ENCODE assay signal across 8 cellular contexts in genomic region chr17:1713160-1713877, GRCh38. TPM values are rescaled to one million over a fixed set of nuclear protein-coding genes. Genes with fewer than 3 reads are reported as not detected.
DNase-seq lines count a peak whose midpoint lies in the region; ATAC-seq, FAIRE-seq and TF ChIP-seq lines count a peak whose summit lies in the region.
"Had no signal": no experiment of that assay in that cellular context is flagged by ENCODE, and none has a peak within 500 bp of the region (broad histone marks: within the 10 kb centered on the region; RNA-seq: fewer than 3 reads in every experiment).

No MANE protein-coding gene starts in this region.

- H3K18ac ChIP-seq in IMR-90 (ENCODE audit: low read depth, low read length) (peak overlapping the region; percentile 67; the same call in 1 of the 2 replicates), H1 (ENCODE audit: extremely low read depth, low read length) (no peak overlapping the region; the same call in 1 of the 2 replicates)

- no peak for ATAC-seq in IMR-90 (ENCODE audit: low read depth)
- no peak for ATAC-seq in omental fat pad (ENCODE audit: low FRiP score)
- ATAC-seq: activated CD8-positive, alpha-beta T cell treated with anti-CD3 and anti-CD28 coated beads, Interleukin-2, amount 10 ng/mL, durations not matched to agents 7 days and 5 days had no signal

- POLR2A ChIA-PET in IMR-90 (lab: Charles Lee; ENCODE audit: unreplicated experiment): no interaction called here
- POLR2A ChIA-PET in H1 (lab: Charles Lee; ENCODE audit: partially characterized antibody): interaction anchor here (0.7 to 1.3 kb wide), 7 partner anchors 9 to 148 kb away, joined by 3 to 6 read pairs (median 3); no protein-coding TSS in a partner anchor

- TF ChIP-seq RAD21 in IMR-90 (IDR thresholded peaks at IDR 0.05; ENCODE audit: low read length): no peak
- no peak for TF ChIP-seq RAD21 in H1 (IDR thresholded peaks at IDR 0.05 in 1 of 2, conservative IDR thresholded peaks at IDR 0.05 in 1 of 2; ENCODE audit: low read depth in 2 of 2, low read length in 2 of 2)

- 60% methylated on average over 1 of the region's 10 CpGs; no CpG with 5 or more reads in 1 of the 2 experiments for WGBS in IMR-90 (ENCODE audit: extremely low coverage in 2 of 2, insufficient read length in 1 of 2), 2 experiments
- WGBS in H1 (ENCODE audit: extremely low coverage in 1 of 2, insufficient coverage in 1 of 2, insufficient read length in 1 of 2, insufficient replicate concordance in 2 of 2, low coverage in 1 of 2, low lambda C conversion rate in 2 of 2, missing lambda C conversion rate in 1 of 2), 2 experiments: 68% methylated on average over 10 of the region's 10 CpGs; no CpG with 5 or more reads in 1 of the 2 experiments

- H4K20me1 ChIP-seq in IMR-90 (ENCODE audit: insufficient read depth, low read length) (peaks cover 54% of the 10 kb centered on the region), H1 (replicated peaks in 1 of 2; ENCODE audit: control insufficient read depth in 1 of 2, insufficient read depth in 2 of 2, low read length in 2 of 2) (peaks cover 0 to 7% of the 10 kb centered on the region in 2 experiments)

- DNase-seq in IMR-90 (no peak), H1 (ENCODE audit: low read depth in 1 of 2, low spot score in 2 of 2) (no peak), retinal pigment epithelial cell (ENCODE audit: low read depth) (no peak), GM19238 (ENCODE audit: insufficient read length, low spot score) (no peak), omental fat pad (ENCODE audit: low spot score) (no peak)
- no peak for DNase-seq in stimulated activated CD4-positive, alpha-beta T cell treated with anti-CD3 and anti-CD28 coated beads, Interleukin-4, amount 100 ng/mL, for 4 hours
- DNase-seq: activated CD8-positive, alpha-beta T cell treated with anti-CD3 and anti-CD28 coated beads, Interleukin-2, amount 10 ng/mL, durations not matched to agents 7 days and 5 days; NCI-H2029 treated with DMSO at 0.1 percent for 48 hours had no signal

- intact Hi-C loops in IMR-90 (cut with micrococcal nuclease): no loop called here

- H2BK12ac ChIP-seq in H1 (ENCODE audit: low read depth, low read length): peak overlapping the region; percentile 83; the same call in 1 of the 2 replicates

- H3K14ac ChIP-seq in IMR-90 (replicated peaks; ENCODE audit: low read depth, low read length) (peak overlapping the region; percentile 98; the same call in 1 of the 2 replicates), H1 (ENCODE audit: insufficient read length) (no peak overlapping the region)

- H4K8ac ChIP-seq in IMR-90 (ENCODE audit: low read depth in 2 of 2, low read length in 2 of 2) (peak overlapping the region; percentile 26 to 73; a peak in 2 of 4 replicates), H1 (ENCODE audit: extremely low read depth, insufficient read depth, low read length) (no peak overlapping the region)

- H3K4ac ChIP-seq in IMR-90 (ENCODE audit: low read depth, low read length): peak overlapping the region; percentile 94
- H3K4ac ChIP-seq in H1 (replicated peaks; ENCODE audit: insufficient read length, low read depth, low read length): no peak overlapping the region

- no peaks in the 10 kb centered on the region for H3K9me3 ChIP-seq in IMR-90 (ENCODE audit: control insufficient read depth, insufficient read depth, low read length)
- H3K9me3 ChIP-seq in H1 (ENCODE audit: insufficient read depth in 2 of 2, low read depth in 1 of 2, low read length in 1 of 2): no peaks in the 10 kb centered on the region

- H2BK120ac ChIP-seq in IMR-90 (ENCODE audit: low read depth, low read length): peak overlapping the region; percentile 67; the same call in 1 of the 2 replicates
- no peak overlapping the region for H2BK120ac ChIP-seq in H1 (replicated peaks; ENCODE audit: low read depth, low read length)

- H3K56ac ChIP-seq in IMR-90 (ENCODE audit: extremely low read depth, insufficient read depth, low read length) (peak overlapping the region; percentile 96), H1 (replicated peaks; ENCODE audit: insufficient read length, low read depth, low read length) (no peak overlapping the region)

- H3K27me3 ChIP-seq in IMR-90 (ENCODE audit: control insufficient read depth, insufficient read depth, low read length) (no peaks in the 10 kb centered on the region), H1 (replicated peaks in 1 of 4; ENCODE audit: control insufficient read depth in 3 of 4, extremely low read depth in 1 of 4, insufficient read depth in 3 of 4, low read length in 3 of 4) (peaks cover 0 to 2% (median 0%) of the 10 kb centered on the region in 4 experiments; a peak in 2 of 7 replicates)

- FAIRE-seq in H1 (lab: Jason Lieb, UNC): no peak

- H3K9me1 ChIP-seq in IMR-90 (ENCODE audit: insufficient read depth, low read length): peaks cover 12% of the 10 kb centered on the region

- H2BK5ac ChIP-seq in IMR-90 (ENCODE audit: low read depth, low read length, poor library complexity, severe bottlenecking) (peak overlapping the region; percentile 89), H1 (ENCODE audit: low read depth, low read length) (0 out of 2 replicates have a peak overlapping the region, but pooled peaks have one; percentile 15)

- H3K4me2 ChIP-seq in IMR-90 (ENCODE audit: low read depth, low read length) (peak overlapping the region; percentile 86), H1 (ENCODE audit: insufficient read depth in 1 of 2, low read depth in 2 of 2, low read length in 2 of 2) (peak overlapping the region; percentile 68 to 92; a peak in 2 of 4 replicates)

- peak overlapping the region; percentile 32 for H2AK9ac ChIP-seq in IMR-90 (replicated peaks; ENCODE audit: low read depth, low read length, poor library complexity)

- H3K4me1 ChIP-seq in IMR-90 (ENCODE audit: control insufficient read depth, insufficient read depth, low read length): peaks cover 28% of the 10 kb centered on the region
- H3K4me1 ChIP-seq in H1 (replicated peaks in 1 of 4; ENCODE audit: control insufficient read depth in 3 of 4, insufficient read depth in 4 of 4, low read length in 3 of 4): peaks cover 0 to 19% (median 18%) of the 10 kb centered on the region in 4 experiments; a peak in 6 of 7 replicates

- CTCF ChIA-PET in IMR-90 (lab: Yijun Ruan, JAX) (interaction anchor here (0.9 to 1.4 kb wide), 2 partner anchors 44 to 71 kb away, joined by 5 read pairs; no protein-coding TSS in a partner anchor), H1 (lab: Charles Lee; ENCODE audit: partially characterized antibody) (interaction anchor here (0.6 to 3.4 kb wide), 28 partner anchors 8 to 197 kb away, joined by 3 to 36 read pairs (median 4); partner anchors contain the start of genes PRPF8, SERPINF1, SERPINF2 and WDR81)

- peak overlapping the region; percentile 56 for H3K4me3 ChIP-seq in IMR-90 (ENCODE audit: insufficient read depth, low read depth, low read length)
- peak overlapping the region in 1 of 4 experiments; percentile 83; a peak in 1 of 8 replicates for H3K4me3 ChIP-seq in H1 (ENCODE audit: extremely low read depth in 1 of 4, insufficient read depth in 2 of 4, low read depth in 3 of 4, low read length in 4 of 4)
- H3K4me3 ChIP-seq in retinal pigment epithelial cell (ENCODE audit: low read length): peak overlapping the region; percentile 87

- H3K36me3 ChIP-seq in IMR-90 (ENCODE audit: control insufficient read depth, insufficient read depth, low read length) (peaks cover 32% of the 10 kb centered on the region), H1 (ENCODE audit: control insufficient read depth in 2 of 4, insufficient read depth in 4 of 4, low read length in 3 of 4) (no peaks in the 10 kb centered on the region)

- peaks cover 26% of the 10 kb centered on the region for H3K23me2 ChIP-seq in H1 (ENCODE audit: low read depth, low read length)

- H2AFZ ChIP-seq in IMR-90 (replicated peaks; ENCODE audit: low read length, poor library complexity) (no peak overlapping the region), H1 (ENCODE audit: low read length) (no peak overlapping the region)

- H4K5ac ChIP-seq in IMR-90 (ENCODE audit: low read depth, low read length): peak overlapping the region; percentile 5; the same call in 1 of the 2 replicates
- no peak overlapping the region for H4K5ac ChIP-seq in H1 (ENCODE audit: insufficient read length, low read depth, low read length)

- dilution Hi-C loops in IMR-90 (cut with HindIII; ENCODE audit: low sequenced_read_pairs, unreplicated experiment): no loop called here

- H2AK5ac ChIP-seq in IMR-90 (ENCODE audit: low read depth, low read length) (peak overlapping the region; percentile 75), H1 (ENCODE audit: low read depth, low read length) (no peak overlapping the region)

- H3K9ac ChIP-seq in IMR-90 (ENCODE audit: low read depth, low read length): peak overlapping the region; percentile 94
- no peak overlapping the region; a peak in 1 of 7 replicates for H3K9ac ChIP-seq in H1 (replicated peaks in 1 of 4; ENCODE audit: extremely low read depth in 1 of 4, low read depth in 3 of 4, low read length in 3 of 4)

- H3K79me2 ChIP-seq in H1 (ENCODE audit: control insufficient read depth in 1 of 2, insufficient read depth in 2 of 2, low read length in 2 of 2): no peaks in the 10 kb centered on the region

- TF ChIP-seq EP300 in H1 (IDR thresholded peaks at IDR 0.05; ENCODE audit: borderline replicate concordance in 1 of 2, low read depth in 2 of 2, low read length in 2 of 2): no peak

- H3K79me1 ChIP-seq in IMR-90 (ENCODE audit: low read depth in 1 of 2, low read length in 2 of 2) (peaks cover 0 to 61% of the 10 kb centered on the region in 2 experiments; a peak in 2 of 4 replicates), H1 (ENCODE audit: low read depth, low read length) (peaks cover 7% of the 10 kb centered on the region; the same call in 1 of the 2 replicates)

- H2BK15ac ChIP-seq in IMR-90 (ENCODE audit: low read depth, low read length): peak overlapping the region; percentile 15; the same call in 1 of the 3 replicates
- no peak overlapping the region for H2BK15ac ChIP-seq in H1 (ENCODE audit: low read length)

- H3K23ac ChIP-seq in IMR-90 (ENCODE audit: low read depth, low read length) (peak overlapping the region; percentile 85), H1 (ENCODE audit: insufficient read length) (no peak overlapping the region)

- peak overlapping the region; percentile 97 for H3K27ac ChIP-seq in IMR-90 (ENCODE audit: insufficient read depth, low read length)
- no peak overlapping the region for H3K27ac ChIP-seq in H1 (ENCODE audit: low read depth, low read length)

- TF ChIP-seq POLR2A in IMR-90 (IDR thresholded peaks at IDR 0.05; ENCODE audit: low read depth, low read length) (no peak), H1 (IDR thresholded peaks at IDR 0.05; ENCODE audit: control extremely low read depth in 1 of 2, low read depth in 2 of 2, low read length in 2 of 2) (no peak)

- H4K91ac ChIP-seq in IMR-90 (ENCODE audit: insufficient read depth, low read depth, low read length): peak overlapping the region; percentile 84
- no peak overlapping the region for H4K91ac ChIP-seq in H1 (replicated peaks; ENCODE audit: insufficient read length, low read length)

- in situ Hi-C loops in IMR-90 (cut with MboI; ENCODE audit: low sequenced_read_pairs): loop anchor here (25.0 kb wide), 1 partner anchor 324 kb away; the partner anchor contains the start of genes DPH1, OVCA2 and RTN4RL1

- BruUV-seq in IMR-90 (replicated peaks; lab: Mats Ljungman, UMichigan): TSS peak; percentile 46

- no peak overlapping the region for H2BK20ac ChIP-seq in IMR-90 (ENCODE audit: low read depth, low read length)
- H2BK20ac ChIP-seq in H1 (ENCODE audit: low read length): no peak overlapping the region

- TF ChIP-seq CTCF in IMR-90 (conservative IDR thresholded peaks at IDR 0.05; ENCODE audit: low read depth, low read length) (no peak), H1 (IDR thresholded peaks at IDR 0.05; ENCODE audit: control extremely low read depth in 1 of 3, insufficient read depth in 1 of 3, low read depth in 1 of 3, low read length in 3 of 3) (no peak), retinal pigment epithelial cell (conservative IDR thresholded peaks at IDR 0.05; ENCODE audit: low read depth, low read length) (no peak), omental fat pad (IDR thresholded peaks at IDR 0.05) (no peak)

RNA-seq across cellular contexts. Expression of gene TLCD2, which starts 3.1 kb away (rescaled TPM):
- 0.72 and 0.83 TPM in 2 replicates for total RNA-seq in IMR-90 (2012; rRNA removed)
- 0.67 and 1.2 TPM in 2 replicates for polyA plus RNA-seq in IMR-90 (2012; rRNA removed)
- 0.49 and 0.75 TPM in 2 replicates for polyA plus RNA-seq in IMR-90 (2012; cell fraction: cytosol; rRNA removed)
- polyA plus RNA-seq in IMR-90 (2012; cell fraction: nucleus; rRNA removed; ENCODE audit: low replicate concordance): 0.75 and 2.1 TPM in 2 replicates
- 1.3 and 1.4 TPM in 2 replicates for total RNA-seq in H1 (2021; fragmentation: NEBNext Ultra II Directional; extraction: Animal tissue kit (Norgen Biotek cat#: 25700))
- 0.47 and 0.69 TPM in 2 replicates for polyA plus RNA-seq in H1 (2011; rRNA removed)
- polyA plus RNA-seq in H1 (2011; cell fraction: cytosol; rRNA removed): 0.83 TPM
- 2.2 TPM for polyA plus RNA-seq in H1 (2011; cell fraction: nucleus; rRNA removed)
- polyA plus RNA-seq in H1 (2012, experiment 1 of 2): 1.4 to 1.9 TPM (median 1.5 TPM) in 4 replicates
- polyA plus RNA-seq in H1 (2012, experiment 2 of 2): 0.58 TPM
- polyA plus RNA-seq in H1 (2013, experiment 1 of 2): 1.9 TPM
- 1.6 TPM for polyA plus RNA-seq in H1 (2013, experiment 2 of 2)
- 0.85 and 1.0 TPM in 2 replicates for polyA minus RNA-seq in H1 (2011; rRNA and poly(A)+ RNA removed)
- polyA minus RNA-seq in H1 (2011; cell fraction: cytosol; rRNA and poly(A)+ RNA removed): 0.66 TPM
- polyA minus RNA-seq in H1 (2011; cell fraction: nucleus; rRNA and poly(A)+ RNA removed): 2.1 TPM
- 10 to 100 TPM in 3 of 4 donors, 1 to 10 TPM in 1; 7.1 to 16.5 (median 11.4) TPM for total RNA-seq in omental fat pad

RNA-seq across cellular contexts. Expression of gene WDR81, which starts 11.2 kb away (rescaled TPM):
- total RNA-seq in IMR-90 (2012; rRNA removed) (3.0 and 3.9 TPM in 2 replicates), omental fat pad (10 to 100 TPM; 39.2 to 71.1 (median 49.8) TPM)
- polyA plus RNA-seq in IMR-90 (2012; rRNA removed) (8.4 and 10.4 TPM in 2 replicates), H1 (2011; rRNA removed) (9.1 and 12.9 TPM in 2 replicates)
- polyA plus RNA-seq in IMR-90 (2012; cell fraction: cytosol; rRNA removed): 4.5 and 7.7 TPM in 2 replicates
- polyA plus RNA-seq in IMR-90 (2012; cell fraction: nucleus; rRNA removed; ENCODE audit: low replicate concordance): 21.3 and 52.6 TPM in 2 replicates
- 12.3 and 13.1 TPM in 2 replicates for total RNA-seq in H1 (2021; fragmentation: NEBNext Ultra II Directional; extraction: Animal tissue kit (Norgen Biotek cat#: 25700))
- 8.0 TPM for polyA plus RNA-seq in H1 (2011; cell fraction: cytosol; rRNA removed)
- 30.5 TPM for polyA plus RNA-seq in H1 (2011; cell fraction: nucleus; rRNA removed)
- polyA plus RNA-seq in H1 (2012, experiment 1 of 2): 7.4 to 14.0 TPM (median 13.7 TPM) in 4 replicates
- 10.3 TPM for polyA plus RNA-seq in H1 (2012, experiment 2 of 2)
- 6.6 TPM for polyA plus RNA-seq in H1 (2013, experiment 1 of 2)
- 5.4 TPM for polyA plus RNA-seq in H1 (2013, experiment 2 of 2)
- 7.8 and 8.5 TPM in 2 replicates for polyA minus RNA-seq in H1 (2011; rRNA and poly(A)+ RNA removed)
- polyA minus RNA-seq in H1 (2011; cell fraction: cytosol; rRNA and poly(A)+ RNA removed): 10.5 TPM
- polyA minus RNA-seq in H1 (2011; cell fraction: nucleus; rRNA and poly(A)+ RNA removed): 13.8 TPM

RNA-seq across cellular contexts. Expression of gene PRPF8, which starts 28.7 kb away (rescaled TPM):
- total RNA-seq in IMR-90 (2012; rRNA removed): 113 and 141 TPM in 2 replicates
- 160 and 167 TPM in 2 replicates for polyA plus RNA-seq in IMR-90 (2012; rRNA removed)
- 63.5 and 106 TPM in 2 replicates for polyA plus RNA-seq in IMR-90 (2012; cell fraction: cytosol; rRNA removed)
- polyA plus RNA-seq in IMR-90 (2012; cell fraction: nucleus; rRNA removed; ENCODE audit: low replicate concordance): 249 and 303 TPM in 2 replicates
- 328 and 329 TPM in 2 replicates for total RNA-seq in H1 (2021; fragmentation: NEBNext Ultra II Directional; extraction: Animal tissue kit (Norgen Biotek cat#: 25700))
- polyA plus RNA-seq in H1 (2011; rRNA removed): 271 and 337 TPM in 2 replicates
- 171 TPM for polyA plus RNA-seq in H1 (2011; cell fraction: cytosol; rRNA removed)
- polyA plus RNA-seq in H1 (2011; cell fraction: nucleus; rRNA removed): 475 TPM
- 269 to 356 TPM (median 294 TPM) in 4 replicates for polyA plus RNA-seq in H1 (2012, experiment 1 of 2)
- 746 TPM for polyA plus RNA-seq in H1 (2012, experiment 2 of 2)
- 148 TPM for polyA plus RNA-seq in H1 (2013, experiment 1 of 2)
- 123 TPM for polyA plus RNA-seq in H1 (2013, experiment 2 of 2)
- 610 and 698 TPM in 2 replicates for polyA minus RNA-seq in H1 (2011; rRNA and poly(A)+ RNA removed)
- polyA minus RNA-seq in H1 (2011; cell fraction: cytosol; rRNA and poly(A)+ RNA removed): 338 TPM
- polyA minus RNA-seq in H1 (2011; cell fraction: nucleus; rRNA and poly(A)+ RNA removed): 277 TPM
- 100 to 1,000 TPM; 146 to 215 (median 183) TPM for total RNA-seq in omental fat pad

RNA-seq across cellular contexts. Expression of gene SERPINF2, which starts 29.4 kb away (rescaled TPM):
- total RNA-seq in IMR-90 (2012; rRNA removed) (not detected in 2 replicates), omental fat pad (10 to 100 TPM in 2 of 4 donors, 1 to 10 TPM in 2; 6.0 to 28.8 (median 9.1) TPM)
- polyA plus RNA-seq in IMR-90 (2012; rRNA removed) (not detected in 2 replicates), H1 (2011; rRNA removed) (3.2 and 5.5 TPM in 2 replicates)
- polyA plus RNA-seq in IMR-90 (2012; cell fraction: cytosol; rRNA removed): 0.02 TPM in 1 of 2 replicates, not detected in the other
- polyA plus RNA-seq in IMR-90 (2012; cell fraction: nucleus; rRNA removed; ENCODE audit: low replicate concordance): 0.08 and 0.17 TPM in 2 replicates
- 1.6 and 1.8 TPM in 2 replicates for total RNA-seq in H1 (2021; fragmentation: NEBNext Ultra II Directional; extraction: Animal tissue kit (Norgen Biotek cat#: 25700))
- polyA plus RNA-seq in H1 (2011; cell fraction: cytosol; rRNA removed): 3.3 TPM
- polyA plus RNA-seq in H1 (2011; cell fraction: nucleus; rRNA removed): 2.3 TPM
- polyA plus RNA-seq in H1 (2012, experiment 1 of 2): 1.1 to 2.2 TPM (median 1.7 TPM) in 4 replicates
- polyA plus RNA-seq in H1 (2012, experiment 2 of 2): 1.3 TPM
- polyA plus RNA-seq in H1 (2013, experiment 1 of 2): 0.81 TPM
- polyA plus RNA-seq in H1 (2013, experiment 2 of 2): 0.81 TPM
- polyA minus RNA-seq in H1 (2011; rRNA and poly(A)+ RNA removed): 0.73 and 0.82 TPM in 2 replicates
- 1.8 TPM for polyA minus RNA-seq in H1 (2011; cell fraction: cytosol; rRNA and poly(A)+ RNA removed)
- polyA minus RNA-seq in H1 (2011; cell fraction: nucleus; rRNA and poly(A)+ RNA removed): 0.60 TPM

RNA-seq across cellular contexts. Expression of gene SERPINF1, which starts 48.5 kb away (rescaled TPM):
- total RNA-seq in IMR-90 (2012; rRNA removed): 11.7 and 15.6 TPM in 2 replicates
- polyA plus RNA-seq in IMR-90 (2012; rRNA removed): 90.2 and 94.3 TPM in 2 replicates
- polyA plus RNA-seq in IMR-90 (2012; cell fraction: cytosol; rRNA removed): 104 and 232 TPM in 2 replicates
- 61.8 and 102 TPM in 2 replicates for polyA plus RNA-seq in IMR-90 (2012; cell fraction: nucleus; rRNA removed; ENCODE audit: low replicate concordance)
- 41.5 and 42.3 TPM in 2 replicates for total RNA-seq in H1 (2021; fragmentation: NEBNext Ultra II Directional; extraction: Animal tissue kit (Norgen Biotek cat#: 25700))
- 136 and 161 TPM in 2 replicates for polyA plus RNA-seq in H1 (2011; rRNA removed)
- polyA plus RNA-seq in H1 (2011; cell fraction: cytosol; rRNA removed): 112 TPM
- polyA plus RNA-seq in H1 (2011; cell fraction: nucleus; rRNA removed): 138 TPM
- 44.7 to 50.6 TPM (median 49.2 TPM) in 4 replicates for polyA plus RNA-seq in H1 (2012, experiment 1 of 2)
- polyA plus RNA-seq in H1 (2012, experiment 2 of 2): 62.1 TPM
- 94.4 TPM for polyA plus RNA-seq in H1 (2013, experiment 1 of 2)
- 101 TPM for polyA plus RNA-seq in H1 (2013, experiment 2 of 2)
- polyA minus RNA-seq in H1 (2011; rRNA and poly(A)+ RNA removed): 45.7 and 57.7 TPM in 2 replicates
- 29.4 TPM for polyA minus RNA-seq in H1 (2011; cell fraction: cytosol; rRNA and poly(A)+ RNA removed)
- polyA minus RNA-seq in H1 (2011; cell fraction: nucleus; rRNA and poly(A)+ RNA removed): 23.2 TPM
- total RNA-seq in omental fat pad: 1,000 to 10,000 TPM in 3 of 4 donors, 100 to 1,000 TPM in 1; 868 to 2,171 (median 1,171) TPM
